ENCODE assay signal across 1 cellular context in genomic region chr16:10929097-10929496, GRCh38. TPM values are rescaled to one million over a fixed set of nuclear protein-coding genes. Genes with fewer than 3 reads are reported as not detected.
"Had no signal": no experiment of that assay in that cellular context is flagged by ENCODE, and none has a peak within 500 bp of the region (broad histone marks: within the 10 kb centered on the region; RNA-seq: fewer than 3 reads in every experiment).

No MANE protein-coding gene starts in this region.

RNA-seq across cellular contexts. Expression of gene CIITA, which starts 52.1 kb away (rescaled TPM):
- total RNA-seq: osteocyte had no signal
